In the genomic region with DNA sequence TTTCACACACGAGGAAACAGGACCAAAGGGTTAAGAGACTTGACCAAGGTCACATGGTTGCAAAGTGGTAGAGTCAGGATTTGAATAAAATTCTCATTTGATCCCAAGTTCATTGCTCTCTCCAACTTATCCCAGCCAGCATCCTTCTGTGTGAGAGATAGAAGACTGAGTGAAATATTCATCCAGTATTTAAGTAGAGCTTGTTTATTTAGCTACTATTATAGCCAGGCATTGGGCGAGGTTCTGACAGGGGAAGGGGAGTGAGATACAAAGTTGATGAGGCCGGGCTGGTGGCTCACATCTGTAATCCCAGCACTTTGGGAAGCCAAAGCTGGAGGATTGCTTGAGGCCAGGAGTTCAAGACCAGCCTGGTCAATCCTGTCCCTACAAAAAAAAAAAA, we compare ENCODE assay signal across 27 cellular contexts. TPM values are rescaled to one million over a fixed set of nuclear protein-coding genes. Genes with fewer than 3 reads are reported as not detected.
DNase-seq lines count a peak whose midpoint lies in the region; ATAC-seq and TF ChIP-seq lines count a peak whose summit lies in the region.
"Had no signal": no experiment of that assay in that cellular context is flagged by ENCODE, and none has a peak within 500 bp of the region (broad histone marks: within the 10 kb centered on the region; RNA-seq: fewer than 3 reads in every experiment).

No MANE protein-coding gene starts in this region.

- TF ChIP-seq CTCF in activated B cell treated with CpG ODN at 0.5 μM for 24 hours (IDR thresholded peaks at IDR 0.05), result no peak

- no peak for DNase-seq in activated CD4-positive, alpha-beta T cell treated with anti-CD3 and anti-CD28 coated beads for 36 hours
- no peak for DNase-seq in activated CD4-positive, alpha-beta T cell treated with anti-CD3 and anti-CD28 coated beads for 1 hour
- no peak for DNase-seq in CD4-positive, CD25-positive, alpha-beta regulatory T cell
- no peak for DNase-seq in activated B cell treated with CpG ODN at 0.5 μM for 24 hours
- DNase-seq in effector memory CD8-positive, alpha-beta T cell, result no peak
- no peak for DNase-seq in NK-92 treated with Interleukin-12 subunit alpha and Interleukin-12 subunit beta, amount 100 ng/mL, for 24 hours (lab: John Stamatoyannopoulos, UW)
- no peak for DNase-seq in erythroblast (lab: John Stamatoyannopoulos, UW)
- DNase-seq: activated T-cell treated with anti-CD3 and anti-CD28 coated beads, Interleukin-2, amount 50 U/mL, for 1 hour; AML-193; Caco-2; DMS79; heart right ventricle; left cardiac atrium; mesenchymal stem cell; NCI-H1436 treated with DMSO at 0.1 percent for 48 hours; NCI-H2107; nucleus accumbens; PC-9; SHP77; small intestine; stimulated activated CD4-positive, alpha-beta T cell treated with anti-CD3 and anti-CD28 coated beads, Interleukin-1b, Interleukin-23, amount 100 ng/mL, for 48 hours had no signal

- peaks cover 49% of the 10 kb centered on the region for H3K36me3 ChIP-seq in CD4-positive, CD25-positive, alpha-beta regulatory T cell (ENCODE audit: control insufficient read depth, insufficient read depth, low read length)
- H3K36me3 ChIP-seq: suprapubic skin had no signal

- intact Hi-C loops in activated CD4-positive, alpha-beta T cell treated with anti-CD3 and anti-CD28 coated beads for 36 hours (cut with DNase I, micrococcal nuclease), result no loop called here
- intact Hi-C loops in activated B cell treated with CpG ODN at 0.5 μM for 24 hours (cut with micrococcal nuclease), result no loop called here

- no peak overlapping the region for H3K4me3 Mint-ChIP-seq in activated CD4-positive, alpha-beta T cell treated with anti-CD3 and anti-CD28 coated beads for 36 hours
- H3K4me3 Mint-ChIP-seq in CD4-positive, CD25-positive, alpha-beta regulatory T cell, result peak overlapping the region in 3 of 4 donors; percentile 15 to 66 (median 56)
- no peak overlapping the region for H3K4me3 Mint-ChIP-seq in activated B cell treated with CpG ODN at 0.5 μM for 24 hours
- peak overlapping the region; percentile 45 to 99 for H3K4me3 Mint-ChIP-seq in effector memory CD8-positive, alpha-beta T cell

- no peaks in the 10 kb centered on the region for H3K27me3 ChIP-seq in CD4-positive, CD25-positive, alpha-beta regulatory T cell (ENCODE audit: control insufficient read depth, insufficient read depth, low read length)

- CTCF ChIA-PET in activated CD4-positive, alpha-beta T cell treated with anti-CD3 and anti-CD28 coated beads for 36 hours (lab: Charles Lee), result interaction anchor here (2.8 to 3.2 kb wide), 2 partner anchors 27 to 46 kb away, joined by 22 to 26 read pairs; partner anchors contain the start of gene DCTPP1
- CTCF ChIA-PET in activated B cell treated with CpG ODN at 0.5 μM for 24 hours (lab: Charles Lee), result interaction anchor here (1.2 kb wide), 1 partner anchor 47 kb away, joined by 4 read pairs; the partner anchor contains the start of gene DCTPP1

- H3K4me1 ChIP-seq in CD4-positive, CD25-positive, alpha-beta regulatory T cell (ENCODE audit: control insufficient read depth, insufficient read depth, low read length, poor library complexity, severe bottlenecking), result peaks cover 55% of the 10 kb centered on the region
- H3K4me1 ChIP-seq: Caco-2, suprapubic skin had no signal

- no peak overlapping the region for H3K4me3 ChIP-seq in CD4-positive, CD25-positive, alpha-beta regulatory T cell (ENCODE audit: low read depth, low read length)
- H3K4me3 ChIP-seq: heart right ventricle, PC-9, suprapubic skin had no signal

- no peaks in the 10 kb centered on the region for H3K9me3 Mint-ChIP-seq in activated CD4-positive, alpha-beta T cell treated with anti-CD3 and anti-CD28 coated beads for 36 hours (ENCODE audit: low read depth)
- H3K9me3 Mint-ChIP-seq in CD4-positive, CD25-positive, alpha-beta regulatory T cell, result no peaks in the 10 kb centered on the region
- no peaks in the 10 kb centered on the region for H3K9me3 Mint-ChIP-seq in activated B cell treated with CpG ODN at 0.5 μM for 24 hours
- H3K9me3 Mint-ChIP-seq in effector memory CD8-positive, alpha-beta T cell, result peaks cover 2 to 6% of the 10 kb centered on the region in 2 donors

- H3K27me3 Mint-ChIP-seq in activated CD4-positive, alpha-beta T cell treated with anti-CD3 and anti-CD28 coated beads for 36 hours, result no peaks in the 10 kb centered on the region
- H3K27me3 Mint-ChIP-seq in CD4-positive, CD25-positive, alpha-beta regulatory T cell, result no peaks in the 10 kb centered on the region
- no peaks in the 10 kb centered on the region for H3K27me3 Mint-ChIP-seq in activated B cell treated with CpG ODN at 0.5 μM for 24 hours
- no peaks in the 10 kb centered on the region for H3K27me3 Mint-ChIP-seq in effector memory CD8-positive, alpha-beta T cell

- peak overlapping the region; percentile 64 for H3K27ac ChIP-seq in CD4-positive, CD25-positive, alpha-beta regulatory T cell (ENCODE audit: insufficient read depth, low read length, poor library complexity, severe bottlenecking)
- H3K27ac ChIP-seq: epithelial cell of prostate, heart right ventricle, KMS-11, PC-9, suprapubic skin had no signal

- H3K36me3 Mint-ChIP-seq in activated CD4-positive, alpha-beta T cell treated with anti-CD3 and anti-CD28 coated beads for 36 hours (ENCODE audit: low read depth), result peaks cover 74% of the 10 kb centered on the region
- peaks cover 44% of the 10 kb centered on the region for H3K36me3 Mint-ChIP-seq in CD4-positive, CD25-positive, alpha-beta regulatory T cell
- H3K36me3 Mint-ChIP-seq in activated B cell treated with CpG ODN at 0.5 μM for 24 hours (ENCODE audit: low read depth), result peaks cover 57% of the 10 kb centered on the region
- peaks cover 96% of the 10 kb centered on the region for H3K36me3 Mint-ChIP-seq in effector memory CD8-positive, alpha-beta T cell (ENCODE audit: insufficient read depth)

- peaks cover 56% of the 10 kb centered on the region for H3K4me1 Mint-ChIP-seq in activated CD4-positive, alpha-beta T cell treated with anti-CD3 and anti-CD28 coated beads for 36 hours
- H3K4me1 Mint-ChIP-seq in CD4-positive, CD25-positive, alpha-beta regulatory T cell, result peaks cover 10 to 78% (median 43%) of the 10 kb centered on the region in 4 donors
- peaks cover 54% of the 10 kb centered on the region for H3K4me1 Mint-ChIP-seq in activated B cell treated with CpG ODN at 0.5 μM for 24 hours
- H3K4me1 Mint-ChIP-seq in effector memory CD8-positive, alpha-beta T cell (ENCODE audit: low read depth in 2 of 2), result peaks cover 55 to 70% of the 10 kb centered on the region in 2 donors

- POLR2A ChIA-PET in activated CD4-positive, alpha-beta T cell treated with anti-CD3 and anti-CD28 coated beads for 36 hours (lab: Charles Lee), result interaction anchor here (0.6 kb wide), 1 partner anchor 35 kb away, joined by 6 read pairs; no protein-coding TSS in a partner anchor
- POLR2A ChIA-PET in activated B cell treated with CpG ODN at 0.5 μM for 24 hours (lab: Charles Lee), result interaction anchor here (0.6 to 11.0 kb wide), 9 partner anchors 10 to 731 kb away, joined by 3 to 421 read pairs (median 6); partner anchors contain the start of genes DCTPP1 and SEPHS2

- H3K9me3 ChIP-seq in CD4-positive, CD25-positive, alpha-beta regulatory T cell (ENCODE audit: control insufficient read depth in 2 of 2, low read length in 2 of 2), result no peaks in the 10 kb centered on the region
- H3K9me3 ChIP-seq: Caco-2, heart right ventricle, suprapubic skin had no signal

- ATAC-seq in activated CD4-positive, alpha-beta T cell treated with anti-CD3 and anti-CD28 coated beads for 36 hours, result no peak
- no peak for ATAC-seq in CD4-positive, CD25-positive, alpha-beta regulatory T cell (ENCODE audit: low read depth in 2 of 2)
- ATAC-seq in activated B cell treated with CpG ODN at 0.5 μM for 24 hours (ENCODE audit: low read depth) (no peak), HG03432 (IDR thresholded peaks at IDR 0.05; ENCODE audit: unreplicated experiment) (no peak)
- no peak for ATAC-seq in effector memory CD8-positive, alpha-beta T cell (replicated peaks)
- ATAC-seq: heart right ventricle, left cardiac atrium had no signal

- peak overlapping the region; percentile 78 for H3K27ac Mint-ChIP-seq in activated CD4-positive, alpha-beta T cell treated with anti-CD3 and anti-CD28 coated beads for 36 hours
- peak overlapping the region; percentile 81 to 91 (median 85) for H3K27ac Mint-ChIP-seq in CD4-positive, CD25-positive, alpha-beta regulatory T cell
- H3K27ac Mint-ChIP-seq in activated B cell treated with CpG ODN at 0.5 μM for 24 hours, result peak overlapping the region; percentile 9
- H3K27ac Mint-ChIP-seq in effector memory CD8-positive, alpha-beta T cell, result peak overlapping the region; percentile 77 to 97

- TF ChIP-seq POLR2A in erythroblast (IDR thresholded peaks at IDR 0.05; ENCODE audit: low read length), result no peak

RNA-seq across cellular contexts. Expression of gene ITGAL, which starts 4.4 kb away (rescaled TPM):
- total RNA-seq in activated CD4-positive, alpha-beta T cell treated with anti-CD3 and anti-CD28 coated beads for 36 hours, result 100 to 1,000 TPM; 210 to 222 TPM
- 393 TPM for total RNA-seq in CD4-positive, CD25-positive, alpha-beta regulatory T cell
- polyA plus RNA-seq in CD4-positive, CD25-positive, alpha-beta regulatory T cell, result 100 to 1,000 TPM; 106 to 155 (median 116) TPM
- total RNA-seq in activated B cell treated with CpG ODN at 0.5 μM for 24 hours, result 216 and 240 TPM in 2 replicates
- total RNA-seq: NCI-H460, pulmonary artery endothelial cell had no signal

RNA-seq across cellular contexts. Expression of gene SEPHS2, which starts 31.3 kb away (rescaled TPM):
- total RNA-seq in activated CD4-positive, alpha-beta T cell treated with anti-CD3 and anti-CD28 coated beads for 36 hours, result 10 to 100 TPM; 37.8 to 56.0 TPM
- total RNA-seq in CD4-positive, CD25-positive, alpha-beta regulatory T cell, result 26.0 TPM
- polyA plus RNA-seq in CD4-positive, CD25-positive, alpha-beta regulatory T cell, result 10 to 100 TPM; 76.4 to 89.8 (median 81.5) TPM
- total RNA-seq in activated B cell treated with CpG ODN at 0.5 μM for 24 hours, result 79.1 and 80.0 TPM in 2 replicates

RNA-seq across cellular contexts. Expression of gene DCTPP1, which starts 47.2 kb away (rescaled TPM):
- 100 to 1,000 TPM in 1 of 2 experiments, 10 to 100 TPM in 1; 89.3 to 102 TPM for total RNA-seq in activated CD4-positive, alpha-beta T cell treated with anti-CD3 and anti-CD28 coated beads for 36 hours
- 20.1 TPM for total RNA-seq in CD4-positive, CD25-positive, alpha-beta regulatory T cell
- 100 to 1,000 TPM in 3 of 4 donors, 10 to 100 TPM in 1; 93.5 to 110 (median 103) TPM for polyA plus RNA-seq in CD4-positive, CD25-positive, alpha-beta regulatory T cell
- total RNA-seq in activated B cell treated with CpG ODN at 0.5 μM for 24 hours, result 66.7 and 81.5 TPM in 2 replicates

RNA-seq across cellular contexts. Expression of gene ZNF768, which starts 49.4 kb away (rescaled TPM):
- total RNA-seq in activated CD4-positive, alpha-beta T cell treated with anti-CD3 and anti-CD28 coated beads for 36 hours, result 10 to 100 TPM in 1 of 2 experiments, 1 to 10 TPM in 1; 8.9 to 11.1 TPM
- 4.0 TPM for total RNA-seq in CD4-positive, CD25-positive, alpha-beta regulatory T cell
- 1 to 10 TPM in 1 of 4 donors, under 1 TPM in 3; 0.40 to 1.2 (median 0.66) TPM for polyA plus RNA-seq in CD4-positive, CD25-positive, alpha-beta regulatory T cell
- total RNA-seq in activated B cell treated with CpG ODN at 0.5 μM for 24 hours, result 29.2 and 30.7 TPM in 2 replicates

RNA-seq across cellular contexts. Expression of gene ZNF747, which starts 57.7 kb away (rescaled TPM):
- 1 to 10 TPM; 6.3 to 8.0 TPM for total RNA-seq in activated CD4-positive, alpha-beta T cell treated with anti-CD3 and anti-CD28 coated beads for 36 hours
- total RNA-seq in CD4-positive, CD25-positive, alpha-beta regulatory T cell, result 5.0 TPM
- polyA plus RNA-seq in CD4-positive, CD25-positive, alpha-beta regulatory T cell, result 1 to 10 TPM; 6.4 to 9.4 (median 8.6) TPM
- total RNA-seq in activated B cell treated with CpG ODN at 0.5 μM for 24 hours, result 16.3 and 21.6 TPM in 2 replicates

Comparison
In these comparisons a context has a peak if more than half of its experiments do, and no peak if none do; other contexts are left out.
1. H3K27ac Mint-ChIP-seq: peak in every context shown above with its lines; median percentile 87 in effector memory CD8-positive, alpha-beta T cell; 85 in CD4-positive, CD25-positive, alpha-beta regulatory T cell; 78 in activated CD4-positive, alpha-beta T cell treated with anti-CD3 and anti-CD28 coated beads for 36 hours; 9 in activated B cell treated with CpG ODN at 0.5 μM for 24 hours.
2. H3K4me3 Mint-ChIP-seq: peak in CD4-positive, CD25-positive, alpha-beta regulatory T cell (3 of 4) and effector memory CD8-positive, alpha-beta T cell (2 of 2); none in activated CD4-positive, alpha-beta T cell treated with anti-CD3 and anti-CD28 coated beads for 36 hours (single experiment) and activated B cell treated with CpG ODN at 0.5 μM for 24 hours (single experiment).